Comparison of ENCODE assay signal across 6 cellular contexts in the genomic region with DNA sequence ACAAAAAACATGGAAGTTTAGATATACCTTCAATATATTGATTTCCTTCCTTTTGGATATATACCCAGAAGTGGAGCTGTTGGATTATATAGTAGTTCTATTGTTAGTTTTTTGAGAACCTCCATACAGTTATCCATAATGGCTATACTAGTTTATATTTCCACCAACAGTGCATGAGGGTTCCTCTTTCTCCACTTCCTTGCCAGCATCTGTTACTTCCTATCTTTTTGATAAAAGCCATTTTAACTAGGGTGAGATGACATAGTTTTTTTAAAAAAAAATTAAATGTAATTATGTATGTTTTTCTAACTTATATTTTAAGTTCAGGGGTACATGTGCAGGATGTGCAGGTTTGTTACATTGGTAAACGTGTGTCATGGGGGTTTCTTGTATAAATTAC.
"Had no signal": no experiment of that assay in that cellular context is flagged by ENCODE, and none has a peak within 500 bp of the region (broad histone marks: within the 10 kb centered on the region; RNA-seq: fewer than 3 reads in every experiment).

No MANE protein-coding gene starts in this region.

- H3K27ac ChIP-seq: HL-60 had no signal

- DNase-seq: H9, HCEC 1CT, IMR-90 had no signal

- H3K4me3 ChIP-seq: GM23338, K562 had no signal
